ENCODE assay signal across 8 cellular contexts in the genomic region with DNA sequence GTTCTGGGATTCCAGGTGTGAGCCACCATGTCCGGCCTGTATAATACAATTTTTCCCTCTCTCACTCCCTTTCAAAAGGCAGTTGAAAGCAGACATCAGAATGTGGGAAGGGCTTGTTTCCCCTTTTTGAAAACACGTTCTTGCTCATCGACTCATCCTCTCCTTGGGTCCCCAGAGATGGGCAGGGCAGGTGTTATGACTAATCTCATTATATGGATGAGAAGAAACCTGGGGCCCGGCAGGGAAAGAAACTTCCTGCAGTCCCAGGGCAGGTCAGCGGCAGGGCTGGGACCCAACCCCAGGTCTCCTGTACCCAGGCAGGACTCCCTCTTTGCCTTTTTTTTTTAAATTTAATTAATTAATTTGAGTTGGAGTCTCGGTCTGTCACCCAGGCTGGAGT.
DNase-seq lines count a peak whose midpoint lies in the region; ATAC-seq and TF ChIP-seq lines count a peak whose summit lies in the region.
"Not testable (repeated sequence)": the region's sequence is repeated elsewhere in the genome, so short reads cannot be mapped to it uniquely, and the experiment has no call there.

No MANE protein-coding gene starts in this region.

- H3K4me3 ChIP-seq in WERI-Rb-1 (ENCODE audit: low read depth, low read length): not testable (repeated sequence)

- not testable (repeated sequence) for H3K36me3 Mint-ChIP-seq in memory B cell

- H3K4me1 Mint-ChIP-seq in memory B cell: not testable (repeated sequence)

- peak; percentile 6 for DNase-seq in WERI-Rb-1
- DNase-seq in memory B cell (ENCODE audit: low spot score in 2 of 2): not testable (repeated sequence)

- not testable (repeated sequence) for H3K4me3 Mint-ChIP-seq in memory B cell

- H3K27me3 Mint-ChIP-seq in memory B cell: not testable (repeated sequence)

- H3K27me3 ChIP-seq in WERI-Rb-1 (ENCODE audit: insufficient read depth, low read depth, severe bottlenecking): not testable (repeated sequence)

- H3K36me3 ChIP-seq in WERI-Rb-1: not testable (repeated sequence)

- TF ChIP-seq CTCF in WERI-Rb-1 (IDR thresholded peaks at IDR 0.05; ENCODE audit: low read depth, low read length): not testable (repeated sequence)

- peak; percentile 62 for ATAC-seq in GM18499 (IDR thresholded peaks at IDR 0.05; ENCODE audit: insufficient read depth, unreplicated experiment)
- peak; percentile 71 for ATAC-seq in GM19025 (IDR thresholded peaks at IDR 0.05; ENCODE audit: low read depth, unreplicated experiment)
- peak; percentile 64 for ATAC-seq in GM21515 (IDR thresholded peaks at IDR 0.05; ENCODE audit: unreplicated experiment)
- peak; percentile 66 for ATAC-seq in HG02642 (IDR thresholded peaks at IDR 0.05; ENCODE audit: poor library complexity, unreplicated experiment)
- peak; percentile 66 for ATAC-seq in HG03060 (IDR thresholded peaks at IDR 0.05; ENCODE audit: low read depth, unreplicated experiment)
- peak; percentile 65 for ATAC-seq in HG03439 (IDR thresholded peaks at IDR 0.05; ENCODE audit: unreplicated experiment)
- ATAC-seq in memory B cell (ENCODE audit: low read depth): peak; percentile 97

- not testable (repeated sequence) for H3K27ac Mint-ChIP-seq in memory B cell

- H3K9me3 ChIP-seq in WERI-Rb-1 (ENCODE audit: severe bottlenecking): not testable (repeated sequence)

- not testable (repeated sequence) for H3K27ac ChIP-seq in WERI-Rb-1

- H3K9me3 Mint-ChIP-seq in memory B cell: not testable (repeated sequence)
